ENCODE assay signal across 8 cellular contexts in genomic region chr7:4641091-4641666, GRCh38. TPM values are rescaled to one million over a fixed set of nuclear protein-coding genes. Genes with fewer than 3 reads are reported as not detected.
DNase-seq lines count a peak whose midpoint lies in the region; ATAC-seq and TF ChIP-seq lines count a peak whose summit lies in the region.

No MANE protein-coding gene starts in this region.

- TF ChIP-seq CTCF in GM12873 (IDR thresholded peaks at IDR 0.05; ENCODE audit: insufficient read depth, low read depth, low read length, missing control alignments): peak; percentile 15
- peak; percentile 6 for TF ChIP-seq CTCF in cardiac fibroblast (IDR thresholded peaks at IDR 0.05; ENCODE audit: low read depth, low read length)
- no peak for TF ChIP-seq CTCF in natural killer cell (IDR thresholded peaks at IDR 0.05)

- peaks cover 9 to 15% of the 10 kb centered on the region in 2 donors for H3K4me1 Mint-ChIP-seq in natural killer cell

- peak overlapping the region; percentile 50 to 56 for H3K4me3 ChIP-seq in cardiac fibroblast (replicated peaks in 1 of 2; ENCODE audit: low read depth in 2 of 2, low read length in 2 of 2)

- H3K36me3 Mint-ChIP-seq in natural killer cell: no peaks in the 10 kb centered on the region

- intact Hi-C loops in natural killer cell (cut with micrococcal nuclease): loop anchor here (1.0 to 5.0 kb wide), 3 partner anchors 40 to 136 kb away; partner anchors contain the start of gene AP5Z1

- H3K27ac Mint-ChIP-seq in natural killer cell: peak overlapping the region; percentile 93 to 95

- no peaks in the 10 kb centered on the region for H3K9me3 Mint-ChIP-seq in natural killer cell

- H3K27me3 Mint-ChIP-seq in natural killer cell (ENCODE audit: low read depth in 2 of 2): peaks cover 0 to 6% of the 10 kb centered on the region in 2 donors

- DNase-seq in HT-29 (ENCODE audit: low spot score) (peak; percentile 11), cardiac fibroblast (ENCODE audit: low read depth in 2 of 2) (no peak), natural killer cell (no peak), EL (no peak), NCI-H1092 (lab: John Stamatoyannopoulos, UW) (no peak)
- DNase-seq in central memory CD4-positive, alpha-beta T cell: no peak
- no peak for DNase-seq in stimulated activated naive CD4-positive, alpha-beta T cell treated with Interleukin-2 at 50 U/mL for 16 hours (lab: John Stamatoyannopoulos, UW)

- ATAC-seq in natural killer cell: peak in 1 of 3 donors; percentile 23

- H3K4me3 Mint-ChIP-seq in natural killer cell: peak overlapping the region; percentile 73

RNA-seq across cellular contexts. Expression of gene FOXK1, which starts 40.9 kb away (rescaled TPM):
- total RNA-seq in HT-29 (2014; rRNA removed; shearing (Covaris generic)): 40.7 and 63.4 TPM in 2 replicates
- total RNA-seq in natural killer cell: 10 to 100 TPM; 51.6 to 59.7 (median 55.3) TPM
